Comparison of ENCODE assay signal across 1 cellular context in genomic region chr12:109736552-109737108, GRCh38.
TF ChIP-seq lines count a peak whose summit lies in the region.

No MANE protein-coding gene starts in this region.

TF ChIP-seq in GM12878, 131 proteins besides CTCF, POLR2A, EP300 and RAD21 (continued from another document):
- TF ChIP-seq REST (IDR thresholded peaks at IDR 0.05; ENCODE audit: low read depth, low read length): peak; percentile 83
TF ChIP-seq in GM12878: peak in this region for 1.
